23 cellular contexts compared by ENCODE assay signal in the genomic region with DNA sequence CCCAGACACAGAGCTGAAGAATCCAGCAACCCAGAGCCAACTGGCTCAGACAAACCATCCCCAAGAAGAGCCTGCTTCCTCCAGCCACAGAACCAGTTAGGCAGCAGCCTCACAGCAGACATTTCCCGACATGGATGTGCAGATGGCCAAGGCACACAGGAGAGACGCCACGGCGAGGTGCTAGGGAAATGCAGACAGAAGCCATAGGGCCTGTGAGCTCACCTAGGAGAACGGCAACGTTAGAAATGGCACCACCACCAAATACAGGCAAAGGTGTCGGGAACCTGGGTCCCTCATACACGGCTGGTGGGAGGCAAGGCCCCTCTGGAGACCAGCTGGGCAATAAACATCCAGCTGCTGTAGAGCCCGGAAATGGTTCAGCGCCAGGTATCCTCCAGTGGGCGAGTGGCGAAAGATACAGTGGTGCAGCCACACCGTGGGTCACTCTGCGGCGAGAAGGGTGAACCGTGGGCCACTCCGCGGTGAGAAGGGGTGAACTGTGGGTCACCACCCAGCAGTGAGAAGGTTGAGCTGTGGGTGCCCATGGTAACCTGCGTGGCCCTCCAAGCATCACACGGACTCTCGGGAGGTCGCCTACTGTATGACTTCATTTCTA.
"Had no signal": no experiment of that assay in that cellular context is flagged by ENCODE, and none has a peak within 500 bp of the region (broad histone marks: within the 10 kb centered on the region; RNA-seq: fewer than 3 reads in every experiment).

No MANE protein-coding gene starts in this region.

- H3K9me3 ChIP-seq: body of pancreas, heart left ventricle, psoas muscle, tibial artery had no signal

- H3K27ac ChIP-seq: body of pancreas, cardiac muscle cell, heart left ventricle, ovary, psoas muscle, tibial artery, VCaP had no signal

- H3K9me3 Mint-ChIP-seq: activated naive CD4-positive, alpha-beta T cell treated with anti-CD3 and anti-CD28 coated beads, Interleukin-2, amount 10 ng/mL, durations not matched to agents 7 days and 5 days; dendritic cell treated with granulocyte-macrophage colony-stimulating factor and Interleukin-4, amounts not matched to agents 40 ng/mL and 50 ng/mL, for 4 days; natural killer cell; stimulated activated naive CD8-positive, alpha-beta T cell treated with anti-CD3 and anti-CD28 coated beads, Interleukin-15, Interleukin-2, amounts not matched to agents 100 ng/mL and 50 ng/mL, for 24 hours; T-cell; T-helper 2 cell treated with Interferon-gamma antibody and Interleukin-4, amounts not matched to agents 5 μg/mL and 100 μg/mL, for 36 hours had no signal

- H3K27me3 ChIP-seq: body of pancreas, cardiac muscle cell, heart left ventricle, ovary had no signal

- H3K27ac Mint-ChIP-seq: activated CD8-positive, alpha-beta T cell treated with anti-CD3 and anti-CD28 coated beads, Interleukin-2, amount 10 ng/mL, durations not matched to agents 7 days and 5 days; activated naive CD4-positive, alpha-beta T cell treated with anti-CD3 and anti-CD28 coated beads, Interleukin-2, amount 10 ng/mL, durations not matched to agents 7 days and 5 days; dendritic cell treated with granulocyte-macrophage colony-stimulating factor and Interleukin-4, amounts not matched to agents 40 ng/mL and 50 ng/mL, for 4 days; natural killer cell; stimulated activated naive CD8-positive, alpha-beta T cell treated with anti-CD3 and anti-CD28 coated beads, Interleukin-15, Interleukin-2, amounts not matched to agents 100 ng/mL and 50 ng/mL, for 24 hours; T-cell; T-helper 2 cell treated with Interferon-gamma antibody and Interleukin-4, amounts not matched to agents 5 μg/mL and 100 μg/mL, for 36 hours had no signal

- DNase-seq: activated CD4-positive, alpha-beta T cell treated with anti-CD3 and anti-CD28 coated beads, Interleukin-2, amount 50 U/mL, for 1 hour; activated effector memory CD4-positive, alpha-beta T cell treated with Interleukin-2 at 50 U/mL for 16 hours; activated T-cell treated with anti-CD3 and anti-CD28 coated beads, Interleukin-2, amount 50 U/mL, for 48 hours; anterior cingulate cortex; body of pancreas; effector CD4-positive, alpha-beta T cell; natural killer cell; ovary; psoas muscle; right cardiac atrium; stimulated activated CD4-positive, alpha-beta T cell treated with anti-CD3 and anti-CD28 coated beads, Interleukin-12 subunit alpha, Interleukin-12 subunit beta, amount 100 ng/mL, for 4 hours; stimulated activated CD4-positive, alpha-beta T cell treated with anti-CD3 and anti-CD28 coated beads, Interleukin-4, amount 100 ng/mL, for 4 hours; T-cell; tibial artery had no signal

- H3K36me3 Mint-ChIP-seq: natural killer cell, T-cell had no signal

- H3K4me1 ChIP-seq: body of pancreas, psoas muscle, tibial artery had no signal

- ATAC-seq: body of pancreas, T-cell had no signal

- H3K36me3 ChIP-seq: cardiac muscle cell, heart left ventricle, ovary, tibial artery had no signal

- H3K4me3 Mint-ChIP-seq: activated CD8-positive, alpha-beta T cell treated with anti-CD3 and anti-CD28 coated beads, Interleukin-2, amount 10 ng/mL, durations not matched to agents 7 days and 5 days; activated naive CD4-positive, alpha-beta T cell treated with anti-CD3 and anti-CD28 coated beads, Interleukin-2, amount 10 ng/mL, durations not matched to agents 7 days and 5 days; dendritic cell treated with granulocyte-macrophage colony-stimulating factor and Interleukin-4, amounts not matched to agents 40 ng/mL and 50 ng/mL, for 4 days; natural killer cell; stimulated activated naive CD8-positive, alpha-beta T cell treated with anti-CD3 and anti-CD28 coated beads, Interleukin-15, Interleukin-2, amounts not matched to agents 100 ng/mL and 50 ng/mL, for 24 hours; T-cell; T-helper 2 cell treated with Interferon-gamma antibody and Interleukin-4, amounts not matched to agents 5 μg/mL and 100 μg/mL, for 36 hours had no signal

- H3K4me3 ChIP-seq: body of pancreas, cardiac muscle cell, heart left ventricle, lung, ovary, psoas muscle, tibial artery had no signal
